ENCODE assay signal across 2 cellular contexts in the genomic region with DNA sequence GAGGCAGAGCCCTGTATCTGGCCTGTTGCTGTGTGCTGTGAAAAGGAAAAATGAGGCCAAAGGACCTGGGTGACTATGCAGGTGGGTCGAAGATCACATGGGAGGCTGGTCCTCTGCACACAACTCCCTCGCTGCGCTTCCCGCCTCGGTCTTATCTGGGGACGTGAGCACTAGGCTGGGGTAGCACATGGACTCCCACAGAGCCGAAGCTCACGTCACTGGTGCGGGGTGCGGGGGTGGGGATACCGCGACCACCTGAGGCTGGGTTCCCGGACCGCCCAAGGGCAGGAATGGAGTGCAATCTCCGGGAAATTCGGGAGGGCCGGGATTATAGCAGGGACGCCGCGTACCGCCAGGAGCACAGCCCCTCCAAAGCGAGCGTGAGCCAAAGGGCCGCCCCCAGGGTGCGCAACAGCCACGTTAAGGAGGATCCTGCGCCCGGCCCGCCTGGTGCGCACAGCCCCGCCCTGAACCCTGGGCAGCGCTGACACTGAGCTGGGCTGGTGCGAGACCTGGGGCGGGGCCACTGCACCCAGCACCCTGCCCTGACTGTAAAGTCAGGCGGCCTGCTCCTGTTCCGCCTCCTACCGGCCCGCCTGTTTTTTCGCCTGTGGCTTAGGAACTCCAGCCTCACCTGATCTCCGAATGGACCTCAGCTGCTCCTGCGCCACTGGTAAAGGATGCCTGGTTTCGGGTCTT.
A peak's percentile ranks its signal among the peaks of the same experiment; 100 is the strongest.
TF ChIP-seq lines count a peak whose summit lies in the region.

No MANE protein-coding gene starts in this region.

TF ChIP-seq in IMR-90, 13 proteins besides CTCF, POLR2A, EP300 and RAD21:
- TF ChIP-seq RFX5 (IDR thresholded peaks at IDR 0.05; ENCODE audit: low read depth, low read length) = no peak
- TF ChIP-seq RCOR1 (IDR thresholded peaks at IDR 0.05; ENCODE audit: insufficient replicate concordance, low read length) = no peak
- TF ChIP-seq, protein P1, sequence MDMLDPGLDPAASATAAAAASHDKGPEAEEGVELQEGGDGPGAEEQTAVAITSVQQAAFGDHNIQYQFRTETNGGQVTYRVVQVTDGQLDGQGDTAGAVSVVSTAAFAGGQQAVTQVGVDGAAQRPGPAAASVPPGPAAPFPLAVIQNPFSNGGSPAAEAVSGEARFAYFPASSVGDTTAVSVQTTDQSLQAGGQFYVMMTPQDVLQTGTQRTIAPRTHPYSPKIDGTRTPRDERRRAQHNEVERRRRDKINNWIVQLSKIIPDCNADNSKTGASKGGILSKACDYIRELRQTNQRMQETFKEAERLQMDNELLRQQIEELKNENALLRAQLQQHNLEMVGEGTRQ (IDR thresholded peaks at IDR 0.05; ENCODE audit: low read depth, low read length) = no peak
- no peak for TF ChIP-seq CEBPB (IDR thresholded peaks at IDR 0.05; ENCODE audit: low read depth, low read length)
- no peak for TF ChIP-seq MAZ (IDR thresholded peaks at IDR 0.05; ENCODE audit: borderline replicate concordance, low read depth, low read length)
- no peak for TF ChIP-seq MXI1 (IDR thresholded peaks at IDR 0.05; ENCODE audit: borderline replicate concordance, low read depth, low read length)
- no peak for TF ChIP-seq SMC3 (IDR thresholded peaks at IDR 0.05; ENCODE audit: low read depth, low read length)
- TF ChIP-seq CHD1 (IDR thresholded peaks at IDR 0.05; ENCODE audit: low read depth, low read length) = no peak
- no peak for TF ChIP-seq FOS (IDR thresholded peaks at IDR 0.05; ENCODE audit: low read depth, low read length)
- no peak for TF ChIP-seq MAFK (IDR thresholded peaks at IDR 0.05; ENCODE audit: low read depth, low read length)
- TF ChIP-seq BHLHE40 (IDR thresholded peaks at IDR 0.05; ENCODE audit: low read depth, low read length) = no peak

TF ChIP-seq in H1, 55 proteins besides CTCF, POLR2A, EP300 and RAD21:
- TF ChIP-seq SUZ12 (IDR thresholded peaks at IDR 0.05; ENCODE audit: low read length) (peak; percentile 72), MAFK (IDR thresholded peaks at IDR 0.05; ENCODE audit: low read depth, low read length) (no peak), KDM4A (IDR thresholded peaks at IDR 0.05; ENCODE audit: low read depth, low read length, severe bottlenecking) (peak; percentile 49), GABPA (IDR thresholded peaks at IDR 0.05; ENCODE audit: borderline replicate concordance, insufficient read depth, low read length) (0 out of 2 replicates have a peak, but pooled peaks have one; percentile 55), EZH2 (IDR thresholded peaks at IDR 0.05; ENCODE audit: low read depth, low read length, severe bottlenecking) (peak; percentile 72)
- TF ChIP-seq, protein P2, sequence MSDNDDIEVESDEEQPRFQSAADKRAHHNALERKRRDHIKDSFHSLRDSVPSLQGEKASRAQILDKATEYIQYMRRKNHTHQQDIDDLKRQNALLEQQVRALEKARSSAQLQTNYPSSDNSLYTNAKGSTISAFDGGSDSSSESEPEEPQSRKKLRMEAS (IDR thresholded peaks at IDR 0.05) = peak; percentile 43; the same call in 1 of the 2 replicates
